8 cellular contexts compared by ENCODE assay signal in genomic region chr3:50235716-50236483, GRCh38.
DNase-seq lines count a peak whose midpoint lies in the region; ATAC-seq and TF ChIP-seq lines count a peak whose summit lies in the region.

GNAI2 (plus strand) TSS chr3:50236204; CDS start chr3:50236336, 132 bp downstream.

- DNase-seq in AG09309 (ENCODE audit: low read depth) (peak; percentile 89), NCI-H446 (lab: John Stamatoyannopoulos, UW) (peak; percentile 87 to 95), iris pigment epithelial cell (ENCODE audit: low read depth) (peak; percentile 99)
- DNase-seq in activated CD4-positive, CD25-positive, alpha-beta regulatory T cell treated with anti-CD3 and anti-CD28 coated beads, Interleukin-2, amount 50 U/mL, for 16 hours (ENCODE audit: low read depth, low spot score) = peak; percentile 95
- peak; percentile 95 to 99 for DNase-seq in central memory CD8-positive, alpha-beta T cell (ENCODE audit: low spot score in 2 of 2)
- peak; percentile 96 to 98 for DNase-seq in stimulated activated CD4-positive, alpha-beta T cell treated with anti-CD3 and anti-CD28 coated beads, Interleukin-12 subunit alpha, Interleukin-12 subunit beta, amount 100 ng/mL, for 24 hours (ENCODE audit: low read depth in 2 of 2)

- H3K4me3 Mint-ChIP-seq in central memory CD8-positive, alpha-beta T cell = peak within 1 kb of the TSS; percentile 99

- no peaks in the 10 kb centered on the region for H3K27me3 Mint-ChIP-seq in central memory CD8-positive, alpha-beta T cell

- H3K36me3 Mint-ChIP-seq in central memory CD8-positive, alpha-beta T cell (ENCODE audit: insufficient read depth) = peaks cover 31% of the 10 kb centered on the region

- H3K9me3 Mint-ChIP-seq in central memory CD8-positive, alpha-beta T cell = no peaks in the 10 kb centered on the region

- H3K4me1 Mint-ChIP-seq in central memory CD8-positive, alpha-beta T cell = peaks cover 51% of the 10 kb centered on the region

- peak within 1 kb of the TSS; percentile 93 for H3K4me3 ChIP-seq in AG09309 (ENCODE audit: control insufficient read depth, low read depth, low read length)

- no peak for TF ChIP-seq CTCF in AG09309 (IDR thresholded peaks at IDR 0.05; ENCODE audit: control insufficient read depth, insufficient read depth, low read depth, low read length, missing control alignments)

- ATAC-seq in GM19025 (IDR thresholded peaks at IDR 0.05; ENCODE audit: low read depth, unreplicated experiment) (peak; percentile 94), HG03342 (IDR thresholded peaks at IDR 0.05; ENCODE audit: unreplicated experiment) (peak; percentile 91)
- peak; percentile 94 for ATAC-seq in central memory CD8-positive, alpha-beta T cell (replicated peaks; ENCODE audit: extremely low read depth, poor library complexity, severe bottlenecking)

- peak within 1 kb of the TSS; percentile 95 for H3K27ac Mint-ChIP-seq in central memory CD8-positive, alpha-beta T cell (ENCODE audit: low read depth)

Comparison
In these comparisons a context has a peak if more than half of its experiments do, and no peak if none do; other contexts are left out.
1. Peak in every context shown above with its lines: DNase-seq, ATAC-seq and H3K4me3 ChIP-seq.